Comparison of ENCODE assay signal across 1 cellular context in genomic region chr11:46254135-46254491, GRCh38.
TF ChIP-seq lines count a peak whose summit lies in the region.

No MANE protein-coding gene starts in this region.

TF ChIP-seq in HepG2, 621 proteins besides CTCF, POLR2A, EP300 and RAD21 (continued from another document and continues in another):
- peak; percentile 41; the same call in 1 of the 2 replicates for TF ChIP-seq ZNF691 (CRISPR knock-in tag; IDR thresholded peaks at IDR 0.05; ENCODE audit: borderline replicate concordance, low read depth)
- TF ChIP-seq CBX1 (IDR thresholded peaks at IDR 0.05; ENCODE audit: low read depth): no peak
- no peak for TF ChIP-seq ZHX2 (IDR thresholded peaks at IDR 0.05; ENCODE audit: low read depth)
- TF ChIP-seq ZHX2 (CRISPR knock-in tag; IDR thresholded peaks at IDR 0.05; ENCODE audit: borderline replicate concordance): no peak
- TF ChIP-seq SP1 (IDR thresholded peaks at IDR 0.05): no peak
- TF ChIP-seq SP1 (CRISPR knock-in tag; IDR thresholded peaks at IDR 0.05): 0 out of 2 replicates have a peak, but pooled peaks have one; percentile 30
- no peak for TF ChIP-seq ARNT (IDR thresholded peaks at IDR 0.05)
- TF ChIP-seq PHF21A (CRISPR knock-in tag; IDR thresholded peaks at IDR 0.05): no peak
- TF ChIP-seq KIAA2018 (CRISPR knock-in tag; IDR thresholded peaks at IDR 0.05; ENCODE audit: borderline replicate concordance): no peak
- TF ChIP-seq ZNF546 (CRISPR knock-in tag; conservative IDR thresholded peaks at IDR 0.05): no peak
- no peak for TF ChIP-seq MEIS2 (CRISPR knock-in tag; IDR thresholded peaks at IDR 0.05)
- no peak for TF ChIP-seq NFIB (CRISPR knock-in tag; IDR thresholded peaks at IDR 0.05; ENCODE audit: borderline replicate concordance)
- peak; percentile 64 for TF ChIP-seq GATAD2A (CRISPR knock-in tag; IDR thresholded peaks at IDR 0.05)
- TF ChIP-seq ONECUT2 (CRISPR knock-in tag; IDR thresholded peaks at IDR 0.05): no peak
- no peak for TF ChIP-seq JUN (CRISPR knock-in tag; IDR thresholded peaks at IDR 0.05)
- no peak for TF ChIP-seq SALL2 (CRISPR knock-in tag; IDR thresholded peaks at IDR 0.05)
- no peak for TF ChIP-seq PHF5A (CRISPR knock-in tag; IDR thresholded peaks at IDR 0.05; ENCODE audit: low read depth, unreplicated experiment)
- TF ChIP-seq JUNB (CRISPR knock-in tag; IDR thresholded peaks at IDR 0.05; ENCODE audit: borderline replicate concordance): no peak
- TF ChIP-seq POGK (CRISPR knock-in tag; conservative IDR thresholded peaks at IDR 0.05): no peak
- TF ChIP-seq ZNF563 (CRISPR knock-in tag; IDR thresholded peaks at IDR 0.05): no peak
- no peak for TF ChIP-seq ARNTL (CRISPR knock-in tag; IDR thresholded peaks at IDR 0.05)
- TF ChIP-seq ZNF512B (CRISPR knock-in tag; IDR thresholded peaks at IDR 0.05; ENCODE audit: borderline replicate concordance): peak; percentile 75; the same call in 1 of the 2 replicates
- TF ChIP-seq ZNF567 (CRISPR knock-in tag; IDR thresholded peaks at IDR 0.05; ENCODE audit: borderline replicate concordance): no peak
- no peak for TF ChIP-seq ZNF343 (CRISPR knock-in tag; IDR thresholded peaks at IDR 0.05)
- TF ChIP-seq ZNF407 (CRISPR knock-in tag; IDR thresholded peaks at IDR 0.05; ENCODE audit: not compliant biosample characterization): no peak
- TF ChIP-seq ZNF329 (CRISPR knock-in tag; IDR thresholded peaks at IDR 0.05; ENCODE audit: low read depth): no peak
